Comparison of ENCODE assay signal across 9 cellular contexts in genomic region chr18:2857491-2858063, GRCh38. TPM values are rescaled to one million over a fixed set of nuclear protein-coding genes. Genes with fewer than 3 reads are reported as not detected.
DNase-seq lines count a peak whose midpoint lies in the region; ATAC-seq and TF ChIP-seq lines count a peak whose summit lies in the region.
"Had no signal": no experiment of that assay in that cellular context is flagged by ENCODE, and none has a peak within 500 bp of the region (broad histone marks: within the 10 kb centered on the region; RNA-seq: fewer than 3 reads in every experiment).

No MANE protein-coding gene starts in this region.

- H4K20me1 ChIP-seq in PC-3 (ENCODE audit: low read length), result no peaks in the 10 kb centered on the region

- peaks cover 12% of the 10 kb centered on the region for H3K36me3 Mint-ChIP-seq in activated CD4-positive, alpha-beta memory T cell treated with anti-CD3 and anti-CD28 coated beads, Interleukin-2, amount 10 ng/mL, durations not matched to agents 7 days and 5 days (ENCODE audit: low read depth)

- no peak overlapping the region for H3K9ac ChIP-seq in PC-3 (ENCODE audit: low read length)

- DNase-seq in Peyer's patch (peak in 2 of 3 donors; percentile 61 to 81), foreskin fibroblast (peak; percentile 98 to 99), PC-3 (no peak)
- no peak for DNase-seq in activated naive CD4-positive, alpha-beta T cell treated with anti-CD3 and anti-CD28 coated beads, Interleukin-2, amount 50 U/mL, for 16 hours
- no peak for DNase-seq in activated CD4-positive, alpha-beta memory T cell treated with anti-CD3 and anti-CD28 coated beads, Interleukin-2, amount 10 ng/mL, durations not matched to agents 7 days and 5 days

- H3K27ac ChIP-seq in ACC112 (ENCODE audit: low read depth, low read length), result peak overlapping the region; percentile 78
- H3K27ac ChIP-seq in Peyer's patch, result peak overlapping the region in 2 of 4 donors; percentile 25 to 29
- H3K27ac ChIP-seq in neutrophil, result peak overlapping the region; percentile 76
- no peak overlapping the region for H3K27ac ChIP-seq in PC-3 (ENCODE audit: low read length)

- H3K79me2 ChIP-seq in ACC112 (ENCODE audit: control insufficient read depth, insufficient read depth, low read length, unreplicated experiment) (no peaks in the 10 kb centered on the region), PC-3 (ENCODE audit: low read length) (no peaks in the 10 kb centered on the region)

- H3K36me3 ChIP-seq in ACC112 (ENCODE audit: insufficient read depth, low read length) (no peaks in the 10 kb centered on the region), Peyer's patch (no peaks in the 10 kb centered on the region), neutrophil (peaks cover 10% of the 10 kb centered on the region), PC-3 (ENCODE audit: low read depth, low read length) (no peaks in the 10 kb centered on the region)

- CTCF ChIA-PET in activated CD4-positive, alpha-beta memory T cell treated with anti-CD3 and anti-CD28 coated beads, Interleukin-2, amount 10 ng/mL, durations not matched to agents 7 days and 5 days (lab: Charles Lee), result no interaction called here
- CTCF ChIA-PET in PC-3 (lab: Charles Lee), result no interaction called here

- no peaks in the 10 kb centered on the region for H3K9me3 ChIP-seq in Peyer's patch
- no peaks in the 10 kb centered on the region for H3K9me3 ChIP-seq in neutrophil
- no peaks in the 10 kb centered on the region for H3K9me3 ChIP-seq in PC-3 (ENCODE audit: low read length)

- intact Hi-C loops in PC-3 (cut with micrococcal nuclease), result no loop called here

- no TSS peak for BruUV-seq in PC-3 (replicated peaks; lab: Mats Ljungman, UMichigan)

- ATAC-seq in HG03469 (IDR thresholded peaks at IDR 0.05; ENCODE audit: unreplicated experiment) (no peak), PC-3 (no peak)

- no peaks in the 10 kb centered on the region for H3F3A ChIP-seq in PC-3 (ENCODE audit: low read length, unreplicated experiment)

- H3K4me3 ChIP-seq in ACC112 (ENCODE audit: low read depth, low read length) (peak overlapping the region; percentile 7), Peyer's patch (no peak overlapping the region), foreskin fibroblast (ENCODE audit: low read depth in 1 of 2, low read length in 2 of 2) (peak overlapping the region in 1 of 2 donors; percentile 16), neutrophil (ENCODE audit: low read depth in 1 of 2, low read length in 1 of 2) (peak overlapping the region; percentile 42 to 49), PC-3 (ENCODE audit: low read length) (no peak overlapping the region)

- no peak overlapping the region for H3K4me3 Mint-ChIP-seq in activated CD4-positive, alpha-beta memory T cell treated with anti-CD3 and anti-CD28 coated beads, Interleukin-2, amount 10 ng/mL, durations not matched to agents 7 days and 5 days
- H3K4me3 Mint-ChIP-seq: B cell had no signal

- no peak for TF ChIP-seq CTCF in Peyer's patch (IDR thresholded peaks at IDR 0.05)
- no peak for TF ChIP-seq CTCF in foreskin fibroblast (IDR thresholded peaks at IDR 0.05; ENCODE audit: low read depth, low read length)
- TF ChIP-seq CTCF in neutrophil (IDR thresholded peaks at IDR 0.05), result no peak
- TF ChIP-seq CTCF in PC-3 (conservative IDR thresholded peaks at IDR 0.05; ENCODE audit: low read depth, low read length), result no peak

- peaks cover 7% of the 10 kb centered on the region for H3K9me3 Mint-ChIP-seq in activated CD4-positive, alpha-beta memory T cell treated with anti-CD3 and anti-CD28 coated beads, Interleukin-2, amount 10 ng/mL, durations not matched to agents 7 days and 5 days

- peaks cover 28% of the 10 kb centered on the region for H3K27me3 Mint-ChIP-seq in activated CD4-positive, alpha-beta memory T cell treated with anti-CD3 and anti-CD28 coated beads, Interleukin-2, amount 10 ng/mL, durations not matched to agents 7 days and 5 days
- H3K27me3 Mint-ChIP-seq: B cell had no signal

- H3K27ac Mint-ChIP-seq in activated CD4-positive, alpha-beta memory T cell treated with anti-CD3 and anti-CD28 coated beads, Interleukin-2, amount 10 ng/mL, durations not matched to agents 7 days and 5 days, result no peak overlapping the region
- H3K27ac Mint-ChIP-seq: B cell had no signal

- H2AFZ ChIP-seq in ACC112 (ENCODE audit: low read length, unreplicated experiment), result peak overlapping the region; percentile 75
- no peak overlapping the region for H2AFZ ChIP-seq in PC-3 (ENCODE audit: low read length)

- H3K9me2 ChIP-seq in PC-3 (replicated peaks; ENCODE audit: low read length), result no peaks in the 10 kb centered on the region

- H3K27me3 ChIP-seq in ACC112 (ENCODE audit: insufficient read depth, low read length), result no peaks in the 10 kb centered on the region
- no peaks in the 10 kb centered on the region for H3K27me3 ChIP-seq in Peyer's patch
- no peaks in the 10 kb centered on the region for H3K27me3 ChIP-seq in neutrophil
- peaks cover 10% of the 10 kb centered on the region for H3K27me3 ChIP-seq in PC-3 (ENCODE audit: low read length)

- H3K4me2 ChIP-seq in PC-3 (ENCODE audit: low read length), result no peak overlapping the region

- TF ChIP-seq POLR2A in Peyer's patch (IDR thresholded peaks at IDR 0.05), result no peak

- H3K4me1 Mint-ChIP-seq in activated CD4-positive, alpha-beta memory T cell treated with anti-CD3 and anti-CD28 coated beads, Interleukin-2, amount 10 ng/mL, durations not matched to agents 7 days and 5 days, result peaks cover 9% of the 10 kb centered on the region
- H3K4me1 Mint-ChIP-seq: B cell had no signal

- POLR2A ChIA-PET in activated CD4-positive, alpha-beta memory T cell treated with anti-CD3 and anti-CD28 coated beads, Interleukin-2, amount 10 ng/mL, durations not matched to agents 7 days and 5 days (lab: Charles Lee), result no interaction called here
- POLR2A ChIA-PET in PC-3 (lab: Charles Lee; ENCODE audit: unreplicated experiment), result no interaction called here

- H3K4me1 ChIP-seq in ACC112 (ENCODE audit: control insufficient read depth, insufficient read depth, low read length, unreplicated experiment) (peaks cover 25% of the 10 kb centered on the region), Peyer's patch (no peaks in the 10 kb centered on the region), neutrophil (ENCODE audit: control insufficient read depth in 1 of 2, insufficient read depth in 1 of 2, low read depth in 1 of 2, low read length in 1 of 2) (peaks cover 27 to 34% of the 10 kb centered on the region in 2 experiments), PC-3 (ENCODE audit: insufficient read depth, low read length) (no peaks in the 10 kb centered on the region)

RNA-seq across cellular contexts. Expression of gene EMILIN2, which starts 10.8 kb away (rescaled TPM):
- total RNA-seq in Peyer's patch, result 10 to 100 TPM in 2 of 4 donors, 1 to 10 TPM in 2; 6.8 to 54.5 (median 12.8) TPM
- total RNA-seq in activated CD4-positive, alpha-beta memory T cell treated with anti-CD3 and anti-CD28 coated beads, Interleukin-2, amount 10 ng/mL, durations not matched to agents 7 days and 5 days, result 10 to 100 TPM; 21.4 to 23.0 TPM
- total RNA-seq in PC-3 (2014; rRNA removed), result 17.1 and 24.5 TPM in 2 replicates

Comparison
In these comparisons a context has a peak if more than half of its experiments do, and no peak if none do; other contexts are left out.
1. H3K4me3 ChIP-seq: peak in ACC112 (single experiment) and neutrophil (2 of 2); none in Peyer's patch (0 of 4) and PC-3 (single experiment).
2. DNase-seq: peak in Peyer's patch (2 of 3) and foreskin fibroblast (2 of 2); none in activated naive CD4-positive, alpha-beta T cell treated with anti-CD3 and anti-CD28 coated beads, Interleukin-2, amount 50 U/mL, for 16 hours (single experiment), activated CD4-positive, alpha-beta memory T cell treated with anti-CD3 and anti-CD28 coated beads, Interleukin-2, amount 10 ng/mL, durations not matched to agents 7 days and 5 days (single experiment) and PC-3 (single experiment).